ENCODE assay signal across 8 cellular contexts in genomic region chr12:9064201-9064814, GRCh38. TPM values are rescaled to one million over a fixed set of nuclear protein-coding genes. Genes with fewer than 3 reads are reported as not detected.
DNase-seq lines count a peak whose midpoint lies in the region; ATAC-seq and TF ChIP-seq lines count a peak whose summit lies in the region.

No MANE protein-coding gene starts in this region.

- H3K36me3 Mint-ChIP-seq in activated naive CD4-positive, alpha-beta T cell treated with anti-CD3 and anti-CD28 coated beads, Interleukin-2, amount 10 ng/mL, durations not matched to agents 7 days and 5 days, result no peaks in the 10 kb centered on the region

- no peak overlapping the region for H3K27ac Mint-ChIP-seq in activated naive CD4-positive, alpha-beta T cell treated with anti-CD3 and anti-CD28 coated beads, Interleukin-2, amount 10 ng/mL, durations not matched to agents 7 days and 5 days

- ATAC-seq in HG02938 (IDR thresholded peaks at IDR 0.05; ENCODE audit: unreplicated experiment) (peak; percentile 52), PC-3 (peak; percentile 73), HG02571 (IDR thresholded peaks at IDR 0.05; ENCODE audit: unreplicated experiment) (no peak)

- POLR2A ChIA-PET in PC-3 (lab: Charles Lee; ENCODE audit: unreplicated experiment), result no interaction called here

- H3K36me3 ChIP-seq in PC-3 (ENCODE audit: low read depth, low read length) (no peaks in the 10 kb centered on the region), neural cell (ENCODE audit: insufficient read depth, low read length) (no peaks in the 10 kb centered on the region), testis (ENCODE audit: low read depth, missing control alignments) (no peaks in the 10 kb centered on the region)

- H4K20me1 ChIP-seq in PC-3 (ENCODE audit: low read length) (no peaks in the 10 kb centered on the region), neural cell (ENCODE audit: insufficient read depth) (no peaks in the 10 kb centered on the region)

- H3K9ac ChIP-seq in PC-3 (ENCODE audit: low read length) (peak overlapping the region; percentile 86), neural cell (ENCODE audit: low read length) (peak overlapping the region; percentile 71)

- DNase-seq in ELF-1 (ENCODE audit: low read depth, low spot score) (peak; percentile 80), PC-3 (peak; percentile 59), foreskin melanocyte (peak; percentile 51), testis (peak; percentile 81)
- peak; percentile 70 for DNase-seq in activated naive CD4-positive, alpha-beta T cell treated with anti-CD3 and anti-CD28 coated beads, Interleukin-2, amount 10 ng/mL, durations not matched to agents 7 days and 5 days

- TF ChIP-seq POLR2A in testis (IDR thresholded peaks at IDR 0.05), result no peak

- H3F3A ChIP-seq in PC-3 (ENCODE audit: low read length, unreplicated experiment) (no peaks in the 10 kb centered on the region), neural cell (ENCODE audit: insufficient read depth, low read length, poor library complexity, severe bottlenecking) (peaks cover 3% of the 10 kb centered on the region)

- H3K27ac ChIP-seq in PC-3 (ENCODE audit: low read length) (peak overlapping the region; percentile 58), neural cell (ENCODE audit: low read length) (peak overlapping the region; percentile 16), testis (peak overlapping the region; percentile 94 to 99)

- H3K4me3 ChIP-seq in PC-3 (ENCODE audit: low read length) (peak overlapping the region; percentile 82), neural cell (ENCODE audit: low read length) (peak overlapping the region; percentile 86), testis (peak overlapping the region; percentile 68 to 95)

- H3K79me2 ChIP-seq in PC-3 (ENCODE audit: low read length) (no peaks in the 10 kb centered on the region), neural cell (replicated peaks; ENCODE audit: insufficient read depth, low read length) (no peaks in the 10 kb centered on the region)

- H3K9me3 ChIP-seq in PC-3 (ENCODE audit: low read length) (no peaks in the 10 kb centered on the region), neural cell (ENCODE audit: low read length) (no peaks in the 10 kb centered on the region), testis (no peaks in the 10 kb centered on the region)

- H2AFZ ChIP-seq in PC-3 (ENCODE audit: low read length), result peak overlapping the region; percentile 84
- H2AFZ ChIP-seq in neural cell (ENCODE audit: low read depth, low read length), result peak overlapping the region; percentile 79

- WGBS in testis, 2 donors, result 0 to 1% methylated on average over 3 to 40 of the region's 51 CpGs

- TF ChIP-seq EP300 in neural cell (conservative IDR thresholded peaks at IDR 0.05; ENCODE audit: poor library complexity, severe bottlenecking), result no peak

- H3K4me1 ChIP-seq in PC-3 (ENCODE audit: insufficient read depth, low read length) (peaks cover 8% of the 10 kb centered on the region; the same call in 1 of the 2 replicates), testis (no peaks in the 10 kb centered on the region)

- peaks cover 25% of the 10 kb centered on the region for H3K27me3 Mint-ChIP-seq in activated naive CD4-positive, alpha-beta T cell treated with anti-CD3 and anti-CD28 coated beads, Interleukin-2, amount 10 ng/mL, durations not matched to agents 7 days and 5 days

- H3K4me3 Mint-ChIP-seq in activated naive CD4-positive, alpha-beta T cell treated with anti-CD3 and anti-CD28 coated beads, Interleukin-2, amount 10 ng/mL, durations not matched to agents 7 days and 5 days, result peak overlapping the region; percentile 62

- H3K4me2 ChIP-seq in PC-3 (ENCODE audit: low read length) (peak overlapping the region; percentile 72), neural cell (ENCODE audit: low read length) (peak overlapping the region; percentile 66)

- BruUV-seq in PC-3 (replicated peaks; lab: Mats Ljungman, UMichigan), result TSS peak; percentile 73

- H3K9me3 Mint-ChIP-seq in activated naive CD4-positive, alpha-beta T cell treated with anti-CD3 and anti-CD28 coated beads, Interleukin-2, amount 10 ng/mL, durations not matched to agents 7 days and 5 days, result no peaks in the 10 kb centered on the region

- no peaks in the 10 kb centered on the region for H3K27me3 ChIP-seq in PC-3 (ENCODE audit: low read length)
- H3K27me3 ChIP-seq in neural cell (ENCODE audit: insufficient read depth, low read depth, low read length), result peaks cover 5% of the 10 kb centered on the region
- no peaks in the 10 kb centered on the region for H3K27me3 ChIP-seq in testis

- peak; percentile 81 for TF ChIP-seq RAD21 in neural cell (conservative IDR thresholded peaks at IDR 0.05)

- peaks cover 6% of the 10 kb centered on the region for H3K4me1 Mint-ChIP-seq in activated naive CD4-positive, alpha-beta T cell treated with anti-CD3 and anti-CD28 coated beads, Interleukin-2, amount 10 ng/mL, durations not matched to agents 7 days and 5 days

- CTCF ChIA-PET in PC-3 (lab: Charles Lee), result interaction anchor here (1.0 kb wide), 1 partner anchor 114 kb away, joined by 4 read pairs; the partner anchor contains the start of gene M6PR
- CTCF ChIA-PET in activated naive CD4-positive, alpha-beta T cell treated with anti-CD3 and anti-CD28 coated beads, Interleukin-2, amount 10 ng/mL, durations not matched to agents 7 days and 5 days (lab: Charles Lee), result interaction anchor here (0.7 to 1.7 kb wide), 8 partner anchors 11 to 204 kb away, joined by 3 to 21 read pairs (median 3); no protein-coding TSS in a partner anchor

- peak; percentile 52 for TF ChIP-seq CTCF in PC-3 (conservative IDR thresholded peaks at IDR 0.05; ENCODE audit: low read depth, low read length)
- peak; percentile 78 for TF ChIP-seq CTCF in neural cell (IDR thresholded peaks at IDR 0.05; ENCODE audit: poor library complexity, severe bottlenecking)
- peak; percentile 7 to 46 (median 32) for TF ChIP-seq CTCF in testis (IDR thresholded peaks at IDR 0.05)

- H3K9me2 ChIP-seq in PC-3 (replicated peaks; ENCODE audit: low read length) (no peaks in the 10 kb centered on the region), neural cell (ENCODE audit: insufficient read depth, low read length) (no peaks in the 10 kb centered on the region)

- intact Hi-C loops in PC-3 (cut with micrococcal nuclease) (no loop called here), testis (cut with DNase I; ENCODE audit: low total_unique reads) (no loop called here)

TF ChIP-seq in neural cell, 6 proteins besides CTCF, POLR2A, EP300 and RAD21:
- TF ChIP-seq REST (IDR thresholded peaks at IDR 0.05; ENCODE audit: borderline replicate concordance) (no peak), TAF1 (IDR thresholded peaks at IDR 0.05; ENCODE audit: low read depth) (no peak), POLR2AphosphoS5 (IDR thresholded peaks at IDR 0.05) (peak; percentile 57), MXI1 (conservative IDR thresholded peaks at IDR 0.05; ENCODE audit: poor library complexity, severe bottlenecking) (peak; percentile 48), SMC3 (conservative IDR thresholded peaks at IDR 0.05; ENCODE audit: poor library complexity) (peak; percentile 72)

RNA-seq across cellular contexts. Expression of gene A2M, which starts 51.4 kb away (rescaled TPM):
- not detected in 2 replicates for total RNA-seq in PC-3 (2014; rRNA removed)
- 0.09 TPM in 1 of 2 replicates, not detected in the other for polyA plus RNA-seq in neural cell
- polyA minus RNA-seq in neural cell, result 1.5 and 1.6 TPM in 2 replicates
- total RNA-seq in testis, result 100 to 1,000 TPM in 1 of 2 donors, 10 to 100 TPM in 1; 64.2 to 151 TPM
- 200 TPM for polyA plus RNA-seq in testis (ENCODE audit: insufficient read depth, low read depth, low replicate concordance)

Comparison
In these comparisons a context has a peak if more than half of its experiments do, and no peak if none do; other contexts are left out.
1. H3K27ac ChIP-seq: peak in every context shown above with its lines; median percentile 96 in testis; 58 in PC-3; 16 in neural cell.
2. RNA of gene A2M, which starts 51.4 kb away (total RNA-seq): 64.2 to 151 TPM in testis; not detected in PC-3; every median in the first group is over 10 times any median in the second.
3. Peak in every context shown above with its lines, with median percentiles within 50 percentile points of each other: DNase-seq, H3K4me3 ChIP-seq and CTCF ChIP-seq.